In the genomic region with DNA sequence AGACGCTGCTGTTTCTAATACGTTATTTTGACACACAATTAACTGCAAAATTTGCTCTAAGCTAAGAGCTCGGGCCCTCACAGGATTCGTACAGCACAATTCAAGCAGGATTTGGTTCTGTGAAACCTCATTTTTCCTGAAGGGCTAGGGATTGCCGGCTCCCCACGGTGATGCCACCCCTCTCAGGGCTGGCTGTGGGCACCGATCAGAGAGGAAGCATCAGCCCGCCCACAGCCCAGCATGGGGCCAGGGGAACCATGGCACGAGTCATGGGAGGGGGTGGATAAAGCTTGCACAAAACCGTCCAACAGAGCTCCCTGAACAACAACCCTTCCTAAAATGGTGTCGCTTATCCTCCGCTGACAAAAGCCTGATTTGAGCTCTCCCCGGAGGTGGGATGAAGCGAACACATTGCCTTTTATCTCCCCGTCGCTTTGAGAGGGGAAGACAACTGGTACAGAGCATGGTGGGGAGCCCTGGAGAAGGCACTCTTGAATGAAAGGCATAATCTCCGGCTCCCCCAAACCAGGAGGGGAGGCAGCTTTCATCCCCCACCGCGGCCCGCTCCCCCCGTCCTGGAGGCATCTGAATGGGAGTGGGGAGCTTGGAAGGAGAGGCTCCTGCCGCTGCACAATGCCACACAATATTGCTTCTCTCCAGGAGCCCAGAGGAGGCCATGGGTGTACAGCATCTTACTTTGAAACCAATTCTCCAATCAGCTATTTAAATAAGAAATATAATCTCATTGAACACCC, we compare ENCODE assay signal across 19 cellular contexts.
DNase-seq lines count a peak whose midpoint lies in the region; ATAC-seq and TF ChIP-seq lines count a peak whose summit lies in the region.
"Had no signal": no experiment of that assay in that cellular context is flagged by ENCODE, and none has a peak within 500 bp of the region (broad histone marks: within the 10 kb centered on the region; RNA-seq: fewer than 3 reads in every experiment).

No MANE protein-coding gene starts in this region.

- POLR2A ChIA-PET in activated CD8-positive, alpha-beta T cell treated with anti-CD3 and anti-CD28 coated beads, Interleukin-2, amount 10 ng/mL, durations not matched to agents 7 days and 5 days (lab: Charles Lee): interaction anchor here (0.6 kb wide), 1 partner anchor 203 kb away, joined by 3 read pairs; no protein-coding TSS in a partner anchor

- no peak overlapping the region for H3K4me2 ChIP-seq in osteoblast (ENCODE audit: insufficient read depth, low read length)

- no peaks in the 10 kb centered on the region for H3K9me3 Mint-ChIP-seq in activated CD8-positive, alpha-beta T cell treated with anti-CD3 and anti-CD28 coated beads, Interleukin-2, amount 10 ng/mL, durations not matched to agents 7 days and 5 days (ENCODE audit: insufficient read depth)
- H3K9me3 Mint-ChIP-seq: activated CD8-positive, alpha-beta T cell treated with anti-CD3 and anti-CD28 coated beads for 36 hours; activated naive CD8-positive, alpha-beta T cell treated with anti-CD3 and anti-CD28 coated beads, Interleukin-2, amount 10 ng/mL, durations not matched to agents 7 days and 5 days; CD4-positive, CD25-positive, alpha-beta regulatory T cell; mesothelial cell of epicardium; naive thymus-derived CD8-positive, alpha-beta T cell had no signal

- H3K4me1 Mint-ChIP-seq in activated CD8-positive, alpha-beta T cell treated with anti-CD3 and anti-CD28 coated beads, Interleukin-2, amount 10 ng/mL, durations not matched to agents 7 days and 5 days (ENCODE audit: low read depth): no peaks in the 10 kb centered on the region
- H3K4me1 Mint-ChIP-seq: activated naive CD8-positive, alpha-beta T cell treated with anti-CD3 and anti-CD28 coated beads, Interleukin-2, amount 10 ng/mL, durations not matched to agents 7 days and 5 days; CD4-positive, CD25-positive, alpha-beta regulatory T cell; naive thymus-derived CD8-positive, alpha-beta T cell had no signal

- ATAC-seq in activated CD8-positive, alpha-beta T cell treated with anti-CD3 and anti-CD28 coated beads, Interleukin-2, amount 10 ng/mL, durations not matched to agents 7 days and 5 days: no peak
- no peak for ATAC-seq in GM18867 (IDR thresholded peaks at IDR 0.05; ENCODE audit: unreplicated experiment)
- ATAC-seq: activated CD8-positive, alpha-beta T cell treated with anti-CD3 and anti-CD28 coated beads for 36 hours; GM12878; naive thymus-derived CD8-positive, alpha-beta T cell; right lobe of liver had no signal

- H3K27me3 ChIP-seq in dorsolateral prefrontal cortex (no peaks in the 10 kb centered on the region), osteoblast (ENCODE audit: insufficient read depth, low read length) (peaks cover 12% of the 10 kb centered on the region)
- H3K27me3 ChIP-seq: right lobe of liver, upper lobe of left lung had no signal

- intact Hi-C loops in dorsolateral prefrontal cortex (cut with DNase I): loop anchor here (2.0 to 10.0 kb wide), 2 partner anchors 87 to 123 kb away; no protein-coding TSS in a partner anchor

- H3K36me3 ChIP-seq in osteoblast (ENCODE audit: insufficient read depth, low read length): no peaks in the 10 kb centered on the region
- H3K36me3 ChIP-seq: right lobe of liver, upper lobe of left lung had no signal

- H2AFZ ChIP-seq in osteoblast (ENCODE audit: low read length): no peak overlapping the region

- peak overlapping the region in 58 of 59 donors; percentile 15 to 94 (median 85) for H3K27ac ChIP-seq in dorsolateral prefrontal cortex
- no peak overlapping the region for H3K27ac ChIP-seq in osteoblast (ENCODE audit: low read depth, low read length)
- H3K27ac ChIP-seq: HL-60, right lobe of liver, upper lobe of left lung had no signal

- no peak for TF ChIP-seq CTCF in NB4 (IDR thresholded peaks at IDR 0.05; ENCODE audit: low read depth, low read length)
- no peak for TF ChIP-seq CTCF in dorsolateral prefrontal cortex (IDR thresholded peaks at IDR 0.05 in 54 of 56, conservative IDR thresholded peaks at IDR 0.05 in 2 of 56; ENCODE audit: low read depth in 1 of 56, partially characterized antibody in 56 of 56)
- no peak for TF ChIP-seq CTCF in osteoblast (IDR thresholded peaks at IDR 0.05; ENCODE audit: extremely low read depth, low read depth, low read length)

- H4K20me1 ChIP-seq in osteoblast (ENCODE audit: insufficient read depth, low read length): no peaks in the 10 kb centered on the region

- H3K27ac Mint-ChIP-seq in activated CD8-positive, alpha-beta T cell treated with anti-CD3 and anti-CD28 coated beads, Interleukin-2, amount 10 ng/mL, durations not matched to agents 7 days and 5 days: no peak overlapping the region
- H3K27ac Mint-ChIP-seq: activated CD8-positive, alpha-beta T cell treated with anti-CD3 and anti-CD28 coated beads for 36 hours; activated naive CD8-positive, alpha-beta T cell treated with anti-CD3 and anti-CD28 coated beads, Interleukin-2, amount 10 ng/mL, durations not matched to agents 7 days and 5 days; CD4-positive, CD25-positive, alpha-beta regulatory T cell; mesothelial cell of epicardium; naive thymus-derived CD8-positive, alpha-beta T cell had no signal

- peaks cover 8% of the 10 kb centered on the region for H3K27me3 Mint-ChIP-seq in activated CD8-positive, alpha-beta T cell treated with anti-CD3 and anti-CD28 coated beads, Interleukin-2, amount 10 ng/mL, durations not matched to agents 7 days and 5 days (ENCODE audit: low read depth)
- H3K27me3 Mint-ChIP-seq: activated CD8-positive, alpha-beta T cell treated with anti-CD3 and anti-CD28 coated beads for 36 hours; CD4-positive, CD25-positive, alpha-beta regulatory T cell had no signal

- peak; percentile 11 for DNase-seq in Daoy (ENCODE audit: low read depth)
- peak; percentile 38 for DNase-seq in NB4 (ENCODE audit: low read depth)
- peak in 1 of 10 donors; percentile 26 for DNase-seq in dorsolateral prefrontal cortex
- peak; percentile 30 for DNase-seq in osteoblast (ENCODE audit: insufficient read length, low spot score, missing footprints)
- no peak for DNase-seq in activated CD8-positive, alpha-beta memory T cell treated with anti-CD3 and anti-CD28 coated beads, Interleukin-2, amount 50 U/mL, for 4 hours
- DNase-seq in activated CD8-positive, alpha-beta T cell treated with anti-CD3 and anti-CD28 coated beads, Interleukin-2, amount 10 ng/mL, durations not matched to agents 7 days and 5 days: no peak
- DNase-seq: activated CD8-positive, alpha-beta T cell treated with anti-CD3 and anti-CD28 coated beads for 36 hours; activated naive CD8-positive, alpha-beta T cell treated with anti-CD3 and anti-CD28 coated beads, Interleukin-2, amount 10 ng/mL, durations not matched to agents 7 days and 5 days; activated T-cell treated with anti-CD3 and anti-CD28 coated beads for 4 hours; CD4-positive, CD25-positive, alpha-beta regulatory T cell; naive thymus-derived CD8-positive, alpha-beta T cell; NCI-H187; right lobe of liver; stimulated activated CD4-positive, alpha-beta T cell treated with anti-CD3 and anti-CD28 coated beads, Interleukin-2, amount 100 ng/mL, for 48 hours had no signal

- H3K4me3 Mint-ChIP-seq in activated CD8-positive, alpha-beta T cell treated with anti-CD3 and anti-CD28 coated beads, Interleukin-2, amount 10 ng/mL, durations not matched to agents 7 days and 5 days: no peak overlapping the region
- H3K4me3 Mint-ChIP-seq: activated CD8-positive, alpha-beta T cell treated with anti-CD3 and anti-CD28 coated beads for 36 hours; activated naive CD8-positive, alpha-beta T cell treated with anti-CD3 and anti-CD28 coated beads, Interleukin-2, amount 10 ng/mL, durations not matched to agents 7 days and 5 days; CD4-positive, CD25-positive, alpha-beta regulatory T cell; mesothelial cell of epicardium; naive thymus-derived CD8-positive, alpha-beta T cell had no signal

- TF ChIP-seq POLR2A in NB4 (IDR thresholded peaks at IDR 0.05; ENCODE audit: extremely low read depth, insufficient read length): no peak

- no peak overlapping the region for H3K4me3 ChIP-seq in NB4 (ENCODE audit: low read depth, low read length)
- peak overlapping the region in 44 of 59 donors; percentile 3 to 56 (median 32) for H3K4me3 ChIP-seq in dorsolateral prefrontal cortex
- H3K4me3 ChIP-seq in osteoblast (ENCODE audit: insufficient read depth, low read length): no peak overlapping the region
- H3K4me3 ChIP-seq: GM12878, right lobe of liver, upper lobe of left lung had no signal

- no peaks in the 10 kb centered on the region for H3K9me3 ChIP-seq in osteoblast (ENCODE audit: low read depth, low read length)
- H3K9me3 ChIP-seq: right lobe of liver, upper lobe of left lung had no signal

- H3K4me1 ChIP-seq in osteoblast (ENCODE audit: insufficient read depth, low read length): peaks cover 4% of the 10 kb centered on the region

- CTCF ChIA-PET in activated CD8-positive, alpha-beta T cell treated with anti-CD3 and anti-CD28 coated beads, Interleukin-2, amount 10 ng/mL, durations not matched to agents 7 days and 5 days (lab: Charles Lee): interaction anchor here (1.3 kb wide), 1 partner anchor 9 kb away, joined by 3 read pairs; no protein-coding TSS in a partner anchor

- no peaks in the 10 kb centered on the region for H3K79me2 ChIP-seq in osteoblast (ENCODE audit: insufficient read depth, low read length)

- no peaks in the 10 kb centered on the region for H3K36me3 Mint-ChIP-seq in activated CD8-positive, alpha-beta T cell treated with anti-CD3 and anti-CD28 coated beads, Interleukin-2, amount 10 ng/mL, durations not matched to agents 7 days and 5 days (ENCODE audit: low read depth)
- H3K36me3 Mint-ChIP-seq: activated naive CD8-positive, alpha-beta T cell treated with anti-CD3 and anti-CD28 coated beads, Interleukin-2, amount 10 ng/mL, durations not matched to agents 7 days and 5 days; CD4-positive, CD25-positive, alpha-beta regulatory T cell; mesothelial cell of epicardium; naive thymus-derived CD8-positive, alpha-beta T cell had no signal

Comparison
In these comparisons a context has a peak if more than half of its experiments do, and no peak if none do; other contexts are left out.
1. DNase-seq: peak in Daoy (single experiment), NB4 (single experiment) and osteoblast (single experiment); none in activated CD8-positive, alpha-beta memory T cell treated with anti-CD3 and anti-CD28 coated beads, Interleukin-2, amount 50 U/mL, for 4 hours (single experiment) and activated CD8-positive, alpha-beta T cell treated with anti-CD3 and anti-CD28 coated beads, Interleukin-2, amount 10 ng/mL, durations not matched to agents 7 days and 5 days (single experiment).
2. H3K4me3 ChIP-seq: peak in dorsolateral prefrontal cortex (44 of 59); none in NB4 (single experiment) and osteoblast (single experiment).